ENCODE assay signal across 12 cellular contexts in genomic region chr1:204320413-204320812, GRCh38. TPM values are rescaled to one million over a fixed set of nuclear protein-coding genes. Genes with fewer than 3 reads are reported as not detected.
DNase-seq lines count a peak whose midpoint lies in the region; ATAC-seq and TF ChIP-seq lines count a peak whose summit lies in the region.
"Had no signal": no experiment of that assay in that cellular context is flagged by ENCODE, and none has a peak within 500 bp of the region (broad histone marks: within the 10 kb centered on the region; RNA-seq: fewer than 3 reads in every experiment).

No MANE protein-coding gene starts in this region.

- no peak overlapping the region for H3K4me3 Mint-ChIP-seq in activated CD4-positive, alpha-beta memory T cell treated with anti-CD3 and anti-CD28 coated beads for 36 hours
- H3K4me3 Mint-ChIP-seq in activated CD4-positive, alpha-beta memory T cell treated with anti-CD3 and anti-CD28 coated beads, Interleukin-2, amount 10 ng/mL, durations not matched to agents 7 days and 5 days, result no peak overlapping the region
- no peak overlapping the region for H3K4me3 Mint-ChIP-seq in stimulated activated effector memory CD8-positive, alpha-beta T cell treated with anti-CD3 and anti-CD28 coated beads, Interleukin-12 subunit alpha, Interleukin-12 subunit beta, amount 100 ng/mL, for 72 hours
- H3K4me3 Mint-ChIP-seq: naive thymus-derived CD4-positive, alpha-beta T cell had no signal

- CTCF ChIA-PET in activated CD4-positive, alpha-beta memory T cell treated with anti-CD3 and anti-CD28 coated beads for 36 hours (lab: Charles Lee), result interaction anchor here (0.9 to 1.0 kb wide), 2 partner anchors 43 to 62 kb away, joined by 3 to 4 read pairs; no protein-coding TSS in a partner anchor
- CTCF ChIA-PET in activated CD4-positive, alpha-beta memory T cell treated with anti-CD3 and anti-CD28 coated beads, Interleukin-2, amount 10 ng/mL, durations not matched to agents 7 days and 5 days (lab: Charles Lee), result no interaction called here

- peaks cover 42% of the 10 kb centered on the region for H3K4me1 ChIP-seq in fibroblast of lung (ENCODE audit: control insufficient read depth, extremely low read depth, insufficient read depth, low read length)

- peak; percentile 16 for ATAC-seq in stimulated activated effector memory CD8-positive, alpha-beta T cell treated with anti-CD3 and anti-CD28 coated beads, Interleukin-12 subunit alpha, Interleukin-12 subunit beta, amount 100 ng/mL, for 72 hours
- ATAC-seq in HG03039 (IDR thresholded peaks at IDR 0.05; ENCODE audit: unreplicated experiment), result no peak
- ATAC-seq: naive thymus-derived CD4-positive, alpha-beta T cell; upper lobe of right lung had no signal

- H2AFZ ChIP-seq in fibroblast of lung (ENCODE audit: low read length), result no peak overlapping the region

- H3K27ac Mint-ChIP-seq in activated CD4-positive, alpha-beta memory T cell treated with anti-CD3 and anti-CD28 coated beads for 36 hours, result no peak overlapping the region
- no peak overlapping the region for H3K27ac Mint-ChIP-seq in activated CD4-positive, alpha-beta memory T cell treated with anti-CD3 and anti-CD28 coated beads, Interleukin-2, amount 10 ng/mL, durations not matched to agents 7 days and 5 days
- peak overlapping the region; percentile 41 for H3K27ac Mint-ChIP-seq in stimulated activated effector memory CD8-positive, alpha-beta T cell treated with anti-CD3 and anti-CD28 coated beads, Interleukin-12 subunit alpha, Interleukin-12 subunit beta, amount 100 ng/mL, for 72 hours
- H3K27ac Mint-ChIP-seq: naive thymus-derived CD4-positive, alpha-beta T cell had no signal

- no peaks in the 10 kb centered on the region for H3K36me3 ChIP-seq in fibroblast of lung (ENCODE audit: control insufficient read depth, insufficient read depth, low read length)
- H3K36me3 ChIP-seq: upper lobe of right lung, WERI-Rb-1 had no signal

- H3K4me3 ChIP-seq in fibroblast of lung (replicated peaks in 1 of 4; ENCODE audit: control extremely low read depth in 1 of 4, insufficient read depth in 1 of 4, low read depth in 3 of 4, low read length in 4 of 4), result no peak overlapping the region
- H3K4me3 ChIP-seq: upper lobe of right lung had no signal

- peak overlapping the region; percentile 64 for H3K27ac ChIP-seq in fibroblast of lung (ENCODE audit: insufficient read depth, low read length)
- H3K27ac ChIP-seq: upper lobe of right lung, WERI-Rb-1 had no signal

- H3K36me3 Mint-ChIP-seq in activated CD4-positive, alpha-beta memory T cell treated with anti-CD3 and anti-CD28 coated beads for 36 hours, result no peaks in the 10 kb centered on the region
- no peaks in the 10 kb centered on the region for H3K36me3 Mint-ChIP-seq in activated CD4-positive, alpha-beta memory T cell treated with anti-CD3 and anti-CD28 coated beads, Interleukin-2, amount 10 ng/mL, durations not matched to agents 7 days and 5 days (ENCODE audit: low read depth)
- no peaks in the 10 kb centered on the region for H3K36me3 Mint-ChIP-seq in stimulated activated effector memory CD8-positive, alpha-beta T cell treated with anti-CD3 and anti-CD28 coated beads, Interleukin-12 subunit alpha, Interleukin-12 subunit beta, amount 100 ng/mL, for 72 hours
- H3K36me3 Mint-ChIP-seq: naive thymus-derived CD4-positive, alpha-beta T cell had no signal

- intact Hi-C loops in activated CD4-positive, alpha-beta memory T cell treated with anti-CD3 and anti-CD28 coated beads for 36 hours (cut with micrococcal nuclease), result loop anchor here (5.0 kb wide), 1 partner anchor 42 kb away; no protein-coding TSS in a partner anchor

- H3K4me2 ChIP-seq in fibroblast of lung (ENCODE audit: extremely low read depth, insufficient read depth, low read length), result no peak overlapping the region

- no peaks in the 10 kb centered on the region for H3K9me3 Mint-ChIP-seq in activated CD4-positive, alpha-beta memory T cell treated with anti-CD3 and anti-CD28 coated beads for 36 hours
- H3K9me3 Mint-ChIP-seq in activated CD4-positive, alpha-beta memory T cell treated with anti-CD3 and anti-CD28 coated beads, Interleukin-2, amount 10 ng/mL, durations not matched to agents 7 days and 5 days, result no peaks in the 10 kb centered on the region
- no peaks in the 10 kb centered on the region for H3K9me3 Mint-ChIP-seq in stimulated activated effector memory CD8-positive, alpha-beta T cell treated with anti-CD3 and anti-CD28 coated beads, Interleukin-12 subunit alpha, Interleukin-12 subunit beta, amount 100 ng/mL, for 72 hours
- H3K9me3 Mint-ChIP-seq: naive thymus-derived CD4-positive, alpha-beta T cell had no signal

- no peak overlapping the region for H3K9ac ChIP-seq in fibroblast of lung (ENCODE audit: insufficient read depth, low read length)

- H3K4me1 Mint-ChIP-seq in activated CD4-positive, alpha-beta memory T cell treated with anti-CD3 and anti-CD28 coated beads for 36 hours (ENCODE audit: low read depth), result peaks cover 30% of the 10 kb centered on the region
- H3K4me1 Mint-ChIP-seq in activated CD4-positive, alpha-beta memory T cell treated with anti-CD3 and anti-CD28 coated beads, Interleukin-2, amount 10 ng/mL, durations not matched to agents 7 days and 5 days, result peaks cover 11% of the 10 kb centered on the region
- peaks cover 65% of the 10 kb centered on the region for H3K4me1 Mint-ChIP-seq in stimulated activated effector memory CD8-positive, alpha-beta T cell treated with anti-CD3 and anti-CD28 coated beads, Interleukin-12 subunit alpha, Interleukin-12 subunit beta, amount 100 ng/mL, for 72 hours

- no peaks in the 10 kb centered on the region for H3K27me3 ChIP-seq in fibroblast of lung (ENCODE audit: control insufficient read depth, insufficient read depth, low read length)
- H3K27me3 ChIP-seq: upper lobe of right lung had no signal

- peak; percentile 47 for DNase-seq in activated CD4-positive, alpha-beta memory T cell treated with anti-CD3 and anti-CD28 coated beads for 36 hours
- DNase-seq in activated CD4-positive, alpha-beta memory T cell treated with anti-CD3 and anti-CD28 coated beads, Interleukin-2, amount 10 ng/mL, durations not matched to agents 7 days and 5 days, result no peak
- peak; percentile 93 for DNase-seq in RPMI7951 (ENCODE audit: low read depth)
- peak; percentile 46 to 65 for DNase-seq in fibroblast of lung (ENCODE audit: low read depth in 2 of 2)
- DNase-seq in stimulated activated effector memory CD8-positive, alpha-beta T cell treated with anti-CD3 and anti-CD28 coated beads, Interleukin-12 subunit alpha, Interleukin-12 subunit beta, amount 100 ng/mL, for 72 hours (ENCODE audit: low spot score in 2 of 2), result no peak
- DNase-seq in NCI-H524 treated with DMSO at 0.1 percent for 48 hours (lab: John Stamatoyannopoulos, UW), result no peak
- no peak for DNase-seq in mucosa of gallbladder (ENCODE audit: low spot score)
- DNase-seq: NCI-H1048, upper lobe of right lung, WERI-Rb-1 had no signal

- no peaks in the 10 kb centered on the region for H4K20me1 ChIP-seq in fibroblast of lung (ENCODE audit: control insufficient read depth, extremely low read depth, insufficient read depth, low read length)

- no peaks in the 10 kb centered on the region for H3K9me3 ChIP-seq in fibroblast of lung (ENCODE audit: control insufficient read depth, insufficient read depth, low read depth, low read length)
- H3K9me3 ChIP-seq: upper lobe of right lung had no signal

- H3K79me2 ChIP-seq in fibroblast of lung (ENCODE audit: control insufficient read depth, insufficient read depth, low read length), result no peaks in the 10 kb centered on the region

- POLR2A ChIA-PET in activated CD4-positive, alpha-beta memory T cell treated with anti-CD3 and anti-CD28 coated beads for 36 hours (lab: Charles Lee), result no interaction called here
- POLR2A ChIA-PET in activated CD4-positive, alpha-beta memory T cell treated with anti-CD3 and anti-CD28 coated beads, Interleukin-2, amount 10 ng/mL, durations not matched to agents 7 days and 5 days (lab: Charles Lee), result no interaction called here

- H3K27me3 Mint-ChIP-seq in activated CD4-positive, alpha-beta memory T cell treated with anti-CD3 and anti-CD28 coated beads for 36 hours, result peaks cover 10% of the 10 kb centered on the region
- H3K27me3 Mint-ChIP-seq in activated CD4-positive, alpha-beta memory T cell treated with anti-CD3 and anti-CD28 coated beads, Interleukin-2, amount 10 ng/mL, durations not matched to agents 7 days and 5 days, result no peaks in the 10 kb centered on the region

- TF ChIP-seq CTCF in fibroblast of lung (conservative IDR thresholded peaks at IDR 0.05 in 1 of 2, IDR thresholded peaks at IDR 0.05 in 1 of 2; ENCODE audit: low read depth in 1 of 2, low read length in 2 of 2), result no peak

RNA-seq across cellular contexts. Expression of gene PLEKHA6, which starts 39.3 kb away (rescaled TPM):
- under 1 TPM; 0.52 to 0.80 TPM for total RNA-seq in activated CD4-positive, alpha-beta memory T cell treated with anti-CD3 and anti-CD28 coated beads for 36 hours
- total RNA-seq in activated CD4-positive, alpha-beta memory T cell treated with anti-CD3 and anti-CD28 coated beads, Interleukin-2, amount 10 ng/mL, durations not matched to agents 7 days and 5 days, result not detected
- total RNA-seq in RPMI7951 (2014; rRNA removed; shearing (Covaris generic)), result 0.68 and 0.72 TPM in 2 replicates
- 1.5 and 3.8 TPM in 2 replicates for total RNA-seq in fibroblast of lung
- polyA plus RNA-seq in fibroblast of lung, result 1.6 and 4.3 TPM in 2 replicates
- 2.8 and 6.7 TPM in 2 replicates for polyA plus RNA-seq in fibroblast of lung (2012)
- 4.9 and 14.1 TPM in 2 replicates for polyA minus RNA-seq in fibroblast of lung (ENCODE audit: low replicate concordance)
- total RNA-seq in mucosa of gallbladder, result 115 TPM

Comparison
In these comparisons a context has a peak if more than half of its experiments do, and no peak if none do; other contexts are left out.
1. DNase-seq: peak in activated CD4-positive, alpha-beta memory T cell treated with anti-CD3 and anti-CD28 coated beads for 36 hours (single experiment), RPMI7951 (single experiment) and fibroblast of lung (2 of 2); none in activated CD4-positive, alpha-beta memory T cell treated with anti-CD3 and anti-CD28 coated beads, Interleukin-2, amount 10 ng/mL, durations not matched to agents 7 days and 5 days (single experiment), stimulated activated effector memory CD8-positive, alpha-beta T cell treated with anti-CD3 and anti-CD28 coated beads, Interleukin-12 subunit alpha, Interleukin-12 subunit beta, amount 100 ng/mL, for 72 hours (0 of 2), NCI-H524 treated with DMSO at 0.1 percent for 48 hours (single experiment) and mucosa of gallbladder (single experiment).
2. RNA of gene PLEKHA6, which starts 39.3 kb away (total RNA-seq): 115 TPM in mucosa of gallbladder (single experiment); 1.5 to 3.8 TPM in fibroblast of lung, 0.52 to 0.80 TPM in activated CD4-positive, alpha-beta memory T cell treated with anti-CD3 and anti-CD28 coated beads for 36 hours, 0.68 to 0.72 TPM in RPMI7951 and not detected in activated CD4-positive, alpha-beta memory T cell treated with anti-CD3 and anti-CD28 coated beads, Interleukin-2, amount 10 ng/mL, durations not matched to agents 7 days and 5 days; every median in the first group is over 10 times any median in the second.